Comparison of ENCODE assay signal across 9 cellular contexts in genomic region chr16:21156767-21157467, GRCh38.
A peak's percentile ranks its signal among the peaks of the same experiment; 100 is the strongest.
DNase-seq lines count a peak whose midpoint lies in the region; ATAC-seq and TF ChIP-seq lines count a peak whose summit lies in the region.
"Had no signal": no experiment of that assay in that cellular context is flagged by ENCODE, and none has a peak within 500 bp of the region (broad histone marks: within the 10 kb centered on the region; RNA-seq: fewer than 3 reads in every experiment).

No MANE protein-coding gene starts in this region.

- CTCF ChIA-PET in RWPE1 (lab: Yijun Ruan, JAX) = interaction anchor here (0.5 to 3.4 kb wide), 13 partner anchors 9 to 1515 kb away, joined by 3 to 32 read pairs (median 3); no protein-coding TSS in a partner anchor

- H3K4me3 ChIP-seq in epithelial cell of esophagus (ENCODE audit: low read length) = no peak overlapping the region

- POLR2A ChIA-PET in RWPE1 (lab: Yijun Ruan, JAX; ENCODE audit: low non-redundant PET) = no interaction called here

- no peak for ATAC-seq in GM21717 (IDR thresholded peaks at IDR 0.05; ENCODE audit: unreplicated experiment)
- ATAC-seq in HG02840 (IDR thresholded peaks at IDR 0.05; ENCODE audit: low FRiP score, unreplicated experiment) = no peak

- TF ChIP-seq CTCF in RWPE1 (conservative IDR thresholded peaks at IDR 0.05; ENCODE audit: low read depth) (peak; percentile 72), epithelial cell of esophagus (IDR thresholded peaks at IDR 0.05; ENCODE audit: insufficient read depth, low read depth, low read length, missing control alignments) (peak; percentile 74)

- H3K27ac ChIP-seq in RWPE1 = peak overlapping the region; percentile 89
- H3K27ac ChIP-seq: BLaER1 treated with 17β-estradiol and CSF1 and Interleukin-3, amounts not matched to agents 10 nM and 100 nM had no signal

- DNase-seq in SIG-M5 treated with dmso at 0.1 percent for 504 hours (lab: John Stamatoyannopoulos, UW; ENCODE audit: unreplicated experiment) (peak; percentile 14), SIG-M5 (lab: John Stamatoyannopoulos, UW) (no peak), LoVo (ENCODE audit: low spot score) (peak; percentile 66), RWPE1 (ENCODE audit: low spot score) (peak; percentile 70), epithelial cell of esophagus (ENCODE audit: low read depth) (peak; percentile 77), midbrain (lab: John Stamatoyannopoulos, UW) (peak; percentile 36)
